ENCODE assay signal across 18 cellular contexts in the genomic region with DNA sequence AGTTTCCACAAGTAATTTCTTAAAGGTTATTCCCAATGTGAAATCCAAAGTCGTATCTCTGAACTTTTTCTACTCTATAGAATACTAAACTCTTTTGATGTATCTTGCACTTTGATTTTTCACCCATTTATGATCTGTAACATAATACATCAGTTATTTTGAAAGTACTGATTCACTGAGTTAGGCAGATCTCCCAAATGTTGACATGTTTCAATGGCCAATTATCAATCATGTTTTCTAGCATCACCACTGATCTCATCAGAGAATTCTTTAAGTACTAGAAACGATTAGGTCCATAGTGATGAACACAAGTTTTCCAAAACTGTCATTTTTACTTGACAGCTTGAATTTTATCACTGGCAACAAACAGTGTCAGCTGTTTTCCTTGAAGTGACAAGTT.
DNase-seq lines count a peak whose midpoint lies in the region; ATAC-seq, FAIRE-seq and TF ChIP-seq lines count a peak whose summit lies in the region.
"Had no signal": no experiment of that assay in that cellular context is flagged by ENCODE, and none has a peak within 500 bp of the region (broad histone marks: within the 10 kb centered on the region; RNA-seq: fewer than 3 reads in every experiment).

No MANE protein-coding gene starts in this region.

- H3K9ac ChIP-seq in H1 (replicated peaks in 1 of 4; ENCODE audit: extremely low read depth in 1 of 4, low read depth in 3 of 4, low read length in 3 of 4) = no peak overlapping the region

- no peak for ATAC-seq in A549
- ATAC-seq: GM23338 had no signal

- H3K18ac ChIP-seq in H1 (ENCODE audit: extremely low read depth, low read length) = no peak overlapping the region

- no peak overlapping the region for H3K23ac ChIP-seq in H1 (ENCODE audit: insufficient read length)

- no peak overlapping the region for H4K8ac ChIP-seq in H1 (ENCODE audit: extremely low read depth, insufficient read depth, low read length)

- H3K9me3 Mint-ChIP-seq in activated T-helper 1 cell treated with anti-CD3 and anti-CD28 coated beads, Interleukin-12 subunit alpha, Interleukin-12 subunit beta, Interleukin-2, Interleukin-4 antibody, amounts not matched to agents 30 ng/mL and 10 ng/mL and 1 ng/mL, durations not matched to agents 14 hours and 24 hours and 36 hours = no peaks in the 10 kb centered on the region
- H3K9me3 Mint-ChIP-seq: CD4-positive, alpha-beta memory T cell; GM23338 had no signal

- no peak overlapping the region for H2BK20ac ChIP-seq in H1 (ENCODE audit: low read length)

- no peaks in the 10 kb centered on the region for H3K79me1 ChIP-seq in H1 (ENCODE audit: low read depth, low read length)

- H2AK5ac ChIP-seq in H1 (ENCODE audit: low read depth, low read length) = no peak overlapping the region

- H3K14ac ChIP-seq in H1 (ENCODE audit: insufficient read length) = no peak overlapping the region

- no peaks in the 10 kb centered on the region for H3K27me3 ChIP-seq in H1 (replicated peaks in 1 of 4; ENCODE audit: control insufficient read depth in 3 of 4, extremely low read depth in 1 of 4, insufficient read depth in 3 of 4, low read length in 3 of 4)

- H2BK12ac ChIP-seq in H1 (ENCODE audit: low read depth, low read length) = no peak overlapping the region

- H3K9me3 ChIP-seq in A549 (no peaks in the 10 kb centered on the region), H1 (ENCODE audit: insufficient read depth in 2 of 2, low read depth in 1 of 2, low read length in 1 of 2) (no peaks in the 10 kb centered on the region)

- no peak overlapping the region for H2AFZ ChIP-seq in H1 (ENCODE audit: low read length)
- H2AFZ ChIP-seq: GM23338 had no signal

- no peak for DNase-seq in A549 (ENCODE audit: low read depth in 1 of 2, low spot score in 1 of 2)
- DNase-seq in GM12892 (ENCODE audit: insufficient read length) = no peak
- no peak for DNase-seq in H1 (ENCODE audit: low read depth in 1 of 2, low spot score in 2 of 2)
- DNase-seq in NCI-H524 (lab: John Stamatoyannopoulos, UW) = no peak
- DNase-seq in H4 (ENCODE audit: low spot score) = no peak
- DNase-seq in activated T-helper 1 cell treated with anti-CD3 and anti-CD28 coated beads, Interleukin-12 subunit alpha, Interleukin-12 subunit beta, Interleukin-2, Interleukin-4 antibody, amounts not matched to agents 30 ng/mL and 10 ng/mL and 1 ng/mL, durations not matched to agents 14 hours and 24 hours and 36 hours (ENCODE audit: low spot score) = no peak
- DNase-seq: 8988T; C1 segment of cervical spinal cord; Calu3; CD4-positive, alpha-beta memory T cell; COR-L47; DMS53; DMS79 treated with DMSO at 0.1 percent for 48 hours; GF-D8; H7; HCEC 1CT had no signal

- no peaks in the 10 kb centered on the region for H3K4me1 ChIP-seq in A549
- H3K4me1 ChIP-seq in H1 (replicated peaks in 1 of 4; ENCODE audit: control insufficient read depth in 3 of 4, insufficient read depth in 4 of 4, low read length in 3 of 4) = no peaks in the 10 kb centered on the region

- intact Hi-C loops in activated T-helper 1 cell treated with anti-CD3 and anti-CD28 coated beads, Interleukin-12 subunit alpha, Interleukin-12 subunit beta, Interleukin-2, Interleukin-4 antibody, amounts not matched to agents 30 ng/mL and 10 ng/mL and 1 ng/mL, durations not matched to agents 14 hours and 24 hours and 36 hours (cut with micrococcal nuclease) = no loop called here

- no peak overlapping the region for H3K56ac ChIP-seq in H1 (replicated peaks; ENCODE audit: insufficient read length, low read depth, low read length)

- TF ChIP-seq RAD21 in A549 (conservative IDR thresholded peaks at IDR 0.05 in 1 of 2, IDR thresholded peaks at IDR 0.05 in 1 of 2) = no peak
- TF ChIP-seq RAD21 in H1 (IDR thresholded peaks at IDR 0.05 in 1 of 2, conservative IDR thresholded peaks at IDR 0.05 in 1 of 2; ENCODE audit: low read depth in 2 of 2, low read length in 2 of 2) = no peak

- H4K91ac ChIP-seq in H1 (replicated peaks; ENCODE audit: insufficient read length, low read length) = no peak overlapping the region

- H3K79me2 ChIP-seq in H1 (ENCODE audit: control insufficient read depth in 1 of 2, insufficient read depth in 2 of 2, low read length in 2 of 2) = no peaks in the 10 kb centered on the region

- POLR2A ChIA-PET in A549 (lab: Yijun Ruan, JAX) (no interaction called here), H1 (lab: Charles Lee; ENCODE audit: partially characterized antibody) (interaction anchor here (0.6 kb wide), 1 partner anchor 220 kb away, joined by 3 read pairs; no protein-coding TSS in a partner anchor)

- FAIRE-seq in A549 (lab: Jason Lieb, UNC) = peak; percentile 39
- FAIRE-seq in GM12892 (lab: Jason Lieb, UNC) = peak; percentile 14
- FAIRE-seq in H1 (lab: Jason Lieb, UNC) = peak; percentile 52
- FAIRE-seq: GM19239 had no signal

- peaks cover 0 to 5% (median 0%) of the 10 kb centered on the region in 4 experiments; a peak in 1 of 8 replicates for H3K36me3 ChIP-seq in H1 (ENCODE audit: control insufficient read depth in 2 of 4, insufficient read depth in 4 of 4, low read length in 3 of 4)

- H3K27me3 Mint-ChIP-seq in activated T-helper 1 cell treated with anti-CD3 and anti-CD28 coated beads, Interleukin-12 subunit alpha, Interleukin-12 subunit beta, Interleukin-2, Interleukin-4 antibody, amounts not matched to agents 30 ng/mL and 10 ng/mL and 1 ng/mL, durations not matched to agents 14 hours and 24 hours and 36 hours (ENCODE audit: insufficient read depth) = no peaks in the 10 kb centered on the region
- H3K27me3 Mint-ChIP-seq: CD4-positive, alpha-beta memory T cell had no signal

- H3K4me3 ChIP-seq in A549 (no peak overlapping the region), H1 (ENCODE audit: extremely low read depth in 1 of 4, insufficient read depth in 2 of 4, low read depth in 3 of 4, low read length in 4 of 4) (no peak overlapping the region)
- H3K4me3 ChIP-seq: GM23338 had no signal

- WGBS in A549 (ENCODE audit: missing lambda C conversion rate) = 59% methylated on average over 2 of the region's 2 CpGs
- 89% methylated on average over 2 of the region's 2 CpGs; no CpG with 5 or more reads in 1 of the 2 experiments for WGBS in H1 (ENCODE audit: extremely low coverage in 1 of 2, insufficient coverage in 1 of 2, insufficient read length in 1 of 2, insufficient replicate concordance in 2 of 2, low coverage in 1 of 2, low lambda C conversion rate in 2 of 2, missing lambda C conversion rate in 1 of 2), 2 experiments

- no peaks in the 10 kb centered on the region for H3K36me3 Mint-ChIP-seq in activated T-helper 1 cell treated with anti-CD3 and anti-CD28 coated beads, Interleukin-12 subunit alpha, Interleukin-12 subunit beta, Interleukin-2, Interleukin-4 antibody, amounts not matched to agents 30 ng/mL and 10 ng/mL and 1 ng/mL, durations not matched to agents 14 hours and 24 hours and 36 hours (ENCODE audit: low read depth)

- H3K4me3 Mint-ChIP-seq in activated T-helper 1 cell treated with anti-CD3 and anti-CD28 coated beads, Interleukin-12 subunit alpha, Interleukin-12 subunit beta, Interleukin-2, Interleukin-4 antibody, amounts not matched to agents 30 ng/mL and 10 ng/mL and 1 ng/mL, durations not matched to agents 14 hours and 24 hours and 36 hours = no peak overlapping the region
- H3K4me3 Mint-ChIP-seq: CD4-positive, alpha-beta memory T cell; GM23338 had no signal

- TF ChIP-seq EP300 in A549 (IDR thresholded peaks at IDR 0.05) (no peak), H1 (IDR thresholded peaks at IDR 0.05; ENCODE audit: borderline replicate concordance in 1 of 2, low read depth in 2 of 2, low read length in 2 of 2) (no peak)

- H4K20me1 ChIP-seq in H1 (replicated peaks in 1 of 2; ENCODE audit: control insufficient read depth in 1 of 2, insufficient read depth in 2 of 2, low read length in 2 of 2) = no peaks in the 10 kb centered on the region

- no peak overlapping the region for H3K27ac Mint-ChIP-seq in activated T-helper 1 cell treated with anti-CD3 and anti-CD28 coated beads, Interleukin-12 subunit alpha, Interleukin-12 subunit beta, Interleukin-2, Interleukin-4 antibody, amounts not matched to agents 30 ng/mL and 10 ng/mL and 1 ng/mL, durations not matched to agents 14 hours and 24 hours and 36 hours
- H3K27ac Mint-ChIP-seq: CD4-positive, alpha-beta memory T cell; GM23338 had no signal

- no peak overlapping the region for H3K4ac ChIP-seq in H1 (replicated peaks; ENCODE audit: insufficient read length, low read depth, low read length)

- no peaks in the 10 kb centered on the region for H3K23me2 ChIP-seq in H1 (ENCODE audit: low read depth, low read length)

- H3K4me2 ChIP-seq in A549 = no peak overlapping the region
- H3K4me2 ChIP-seq in H1 (ENCODE audit: insufficient read depth in 1 of 2, low read depth in 2 of 2, low read length in 2 of 2) = no peak overlapping the region
- H3K4me2 ChIP-seq: GM23338 had no signal

- TF ChIP-seq POLR2A in A549 (IDR thresholded peaks at IDR 0.05; ENCODE audit: low read length) (no peak), GM12892 (IDR thresholded peaks at IDR 0.05; ENCODE audit: low read depth, low read length) (no peak), H1 (IDR thresholded peaks at IDR 0.05; ENCODE audit: control extremely low read depth in 1 of 2, low read depth in 2 of 2, low read length in 2 of 2) (no peak)

- H3K4me1 Mint-ChIP-seq in activated T-helper 1 cell treated with anti-CD3 and anti-CD28 coated beads, Interleukin-12 subunit alpha, Interleukin-12 subunit beta, Interleukin-2, Interleukin-4 antibody, amounts not matched to agents 30 ng/mL and 10 ng/mL and 1 ng/mL, durations not matched to agents 14 hours and 24 hours and 36 hours (ENCODE audit: low read depth) = no peaks in the 10 kb centered on the region

- CTCF ChIA-PET in A549 (lab: Yijun Ruan, JAX) = interaction anchor here (0.6 to 1.5 kb wide), 2 partner anchors 12 to 15 kb away, joined by 4 to 5 read pairs; no protein-coding TSS in a partner anchor
- CTCF ChIA-PET in H1 (lab: Charles Lee; ENCODE audit: partially characterized antibody) = no interaction called here

- no peak overlapping the region for H2BK120ac ChIP-seq in H1 (replicated peaks; ENCODE audit: low read depth, low read length)

- no peak overlapping the region for H4K5ac ChIP-seq in H1 (ENCODE audit: insufficient read length, low read depth, low read length)

- no peak overlapping the region for H2BK15ac ChIP-seq in H1 (ENCODE audit: low read length)

- no peak overlapping the region for H2BK5ac ChIP-seq in H1 (ENCODE audit: low read depth, low read length)

- TF ChIP-seq CTCF in A549 (IDR thresholded peaks at IDR 0.05) = no peak
- no peak for TF ChIP-seq CTCF in H1 (IDR thresholded peaks at IDR 0.05; ENCODE audit: control extremely low read depth in 1 of 3, insufficient read depth in 1 of 3, low read depth in 1 of 3, low read length in 3 of 3)

- H3K27ac ChIP-seq in A549 (no peak overlapping the region), H1 (ENCODE audit: low read depth, low read length) (no peak overlapping the region)

TF ChIP-seq in A549, 52 proteins besides CTCF, POLR2A, EP300 and RAD21 (continues in another document):
- no peak for TF ChIP-seq EHF (CRISPR knock-in tag; IDR thresholded peaks at IDR 0.05)
- TF ChIP-seq FOSB (CRISPR knock-in tag; IDR thresholded peaks at IDR 0.05) = no peak
- no peak for TF ChIP-seq MYC (IDR thresholded peaks at IDR 0.05; ENCODE audit: borderline replicate concordance, low read length)

TF ChIP-seq in H1, 55 proteins besides CTCF, POLR2A, EP300 and RAD21 (continues in another document):
- TF ChIP-seq SP2 (IDR thresholded peaks at IDR 0.05; ENCODE audit: low read length) (no peak), CHD1 (IDR thresholded peaks at IDR 0.05; ENCODE audit: low read depth, low read length) (no peak), RFX5 (IDR thresholded peaks at IDR 0.05; ENCODE audit: borderline replicate concordance, low read depth, low read length) (no peak)
